26 cellular contexts compared by ENCODE assay signal in genomic region chr5:1188464-1188863, GRCh38. TPM values are rescaled to one million over a fixed set of nuclear protein-coding genes. Genes with fewer than 3 reads are reported as not detected.
"Had no signal": no experiment of that assay in that cellular context is flagged by ENCODE, and none has a peak within 500 bp of the region (broad histone marks: within the 10 kb centered on the region; RNA-seq: fewer than 3 reads in every experiment).

No MANE protein-coding gene starts in this region.

- ATAC-seq: PC-3 had no signal

- H3K36me3 ChIP-seq: MG63, Peyer's patch, SJSA1 had no signal

- H3K27ac ChIP-seq: SJSA1, SK-N-MC had no signal

- H3K9me3 ChIP-seq: MG63, Peyer's patch, SJSA1 had no signal

- H3K4me1 ChIP-seq: SJSA1 had no signal

- H3K27me3 ChIP-seq: Peyer's patch had no signal

- H3K4me3 ChIP-seq: MG63, Peyer's patch, SJSA1, SK-N-MC had no signal

- DNase-seq: KBM-7; NCI-H1092; NCI-H1105 treated with DMSO at 0.1 percent for 48 hours; NCI-H1417 treated with DMSO at 0.1 percent for 48 hours; NCI-H146; NCI-H1694 treated with DMSO at 0.1 percent for 48 hours; NCI-H1930; NCI-H2081; NCI-H2107; NCI-H2227 treated with DMSO at 0.1 percent for 48 hours; NCI-H510A; NCI-H524 treated with DMSO at 0.1 percent for 48 hours; NCI-H69; NCI-H774; NK-92 treated with Interleukin-12 subunit alpha and Interleukin-12 subunit beta, amount 100 ng/mL, for 24 hours; PC-3; Right ventricle myocardium superior; RPMI8226; SIG-M5 had no signal

RNA-seq across cellular contexts. Expression of gene SLC6A19, which starts 12.9 kb away (rescaled TPM):
- total RNA-seq: HT-29, LHCN-M2, OCI-LY7, PC-3, Right ventricle myocardium superior had no signal

RNA-seq across cellular contexts. Expression of gene SLC6A18, which starts 36.7 kb away (rescaled TPM):
- total RNA-seq: HT-29, LHCN-M2, OCI-LY7, PC-3, Right ventricle myocardium superior, SJSA1 had no signal
